In genomic region chr9:26892251-26893029, GRCh38 we compare ENCODE assay signal across 1 cellular context.
TF ChIP-seq lines count a peak whose summit lies in the region.

TSS of gene CAAP1 (minus strand) at chr9:26892802. CDS start at chr9:26892715, 87 bp downstream.

TF ChIP-seq in HepG2, 621 proteins besides CTCF, POLR2A, EP300 and RAD21 (continued from another document and continues in another):
- TF ChIP-seq ZNF407 (CRISPR knock-in tag; IDR thresholded peaks at IDR 0.05; ENCODE audit: not compliant biosample characterization) (peak; percentile 71), REXO4 (CRISPR knock-in tag; IDR thresholded peaks at IDR 0.05; ENCODE audit: borderline replicate concordance) (no peak), MAFF (IDR thresholded peaks at IDR 0.05; ENCODE audit: low read depth, low read length) (no peak), NFAT5 (CRISPR knock-in tag; IDR thresholded peaks at IDR 0.05) (no peak), PPARG (CRISPR knock-in tag; conservative IDR thresholded peaks at IDR 0.05) (0 out of 2 replicates have a peak, but pooled peaks have one; percentile 41), NFKBIZ (CRISPR knock-in tag; IDR thresholded peaks at IDR 0.05) (peak; percentile 69; the same call in 1 of the 2 replicates), ZNF263 (CRISPR knock-in tag; IDR thresholded peaks at IDR 0.05) (peak; percentile 76; the same call in 1 of the 2 replicates), ZFYVE20 (CRISPR knock-in tag; IDR thresholded peaks at IDR 0.05; ENCODE audit: borderline replicate concordance, low read depth) (no peak), ZBTB21 (CRISPR knock-in tag; IDR thresholded peaks at IDR 0.05) (no peak; the same call in 1 of the 2 replicates), PATZ1 (CRISPR knock-in tag; IDR thresholded peaks at IDR 0.05) (peak; percentile 87), ZNF460 (CRISPR knock-in tag; IDR thresholded peaks at IDR 0.05; ENCODE audit: borderline replicate concordance) (no peak; the same call in 1 of the 2 replicates), MXD4 (CRISPR knock-in tag; IDR thresholded peaks at IDR 0.05) (peak; percentile 85), ZNF18 (CRISPR knock-in tag; IDR thresholded peaks at IDR 0.05; ENCODE audit: insufficient replicate concordance) (peak; percentile 80), CC2D1A (CRISPR knock-in tag; IDR thresholded peaks at IDR 0.05) (0 out of 2 replicates have a peak, but pooled peaks have one; percentile 38), MLLT10 (CRISPR knock-in tag; IDR thresholded peaks at IDR 0.05) (no peak), TEAD3 (CRISPR knock-in tag; optimal IDR thresholded peaks at IDR 0.05; ENCODE audit: borderline replicate concordance) (peak; percentile 46), NFE2 (CRISPR knock-in tag; IDR thresholded peaks at IDR 0.05) (no peak), ZNF674 (CRISPR knock-in tag; IDR thresholded peaks at IDR 0.05; ENCODE audit: low read depth) (no peak), IRX3 (CRISPR knock-in tag; IDR thresholded peaks at IDR 0.05; ENCODE audit: borderline replicate concordance, low read depth) (no peak), SIX1 (CRISPR knock-in tag; IDR thresholded peaks at IDR 0.05; ENCODE audit: borderline replicate concordance) (no peak), ZNF773 (CRISPR knock-in tag; IDR thresholded peaks at IDR 0.05; ENCODE audit: borderline replicate concordance) (no peak), ZFP82 (CRISPR knock-in tag; IDR thresholded peaks at IDR 0.05; ENCODE audit: borderline replicate concordance) (peak; percentile 69; the same call in 1 of the 2 replicates), MLXIP (CRISPR knock-in tag; IDR thresholded peaks at IDR 0.05; ENCODE audit: borderline replicate concordance) (peak; percentile 12; the same call in 1 of the 2 replicates), FOXM1 (CRISPR knock-in tag; IDR thresholded peaks at IDR 0.05) (no peak), TFAP4 (IDR thresholded peaks at IDR 0.05; ENCODE audit: borderline replicate concordance, low read depth) (peak; percentile 73), ZKSCAN8 (CRISPR knock-in tag; IDR thresholded peaks at IDR 0.05; ENCODE audit: borderline replicate concordance) (no peak), GTF2F1 (IDR thresholded peaks at IDR 0.05; ENCODE audit: low read length) (no peak), MYC (CRISPR knock-in tag; IDR thresholded peaks at IDR 0.05; ENCODE audit: borderline replicate concordance) (peak; percentile 96), PAXIP1 (CRISPR knock-in tag; conservative IDR thresholded peaks at IDR 0.05) (peak; percentile 49)
